In the genomic region with DNA sequence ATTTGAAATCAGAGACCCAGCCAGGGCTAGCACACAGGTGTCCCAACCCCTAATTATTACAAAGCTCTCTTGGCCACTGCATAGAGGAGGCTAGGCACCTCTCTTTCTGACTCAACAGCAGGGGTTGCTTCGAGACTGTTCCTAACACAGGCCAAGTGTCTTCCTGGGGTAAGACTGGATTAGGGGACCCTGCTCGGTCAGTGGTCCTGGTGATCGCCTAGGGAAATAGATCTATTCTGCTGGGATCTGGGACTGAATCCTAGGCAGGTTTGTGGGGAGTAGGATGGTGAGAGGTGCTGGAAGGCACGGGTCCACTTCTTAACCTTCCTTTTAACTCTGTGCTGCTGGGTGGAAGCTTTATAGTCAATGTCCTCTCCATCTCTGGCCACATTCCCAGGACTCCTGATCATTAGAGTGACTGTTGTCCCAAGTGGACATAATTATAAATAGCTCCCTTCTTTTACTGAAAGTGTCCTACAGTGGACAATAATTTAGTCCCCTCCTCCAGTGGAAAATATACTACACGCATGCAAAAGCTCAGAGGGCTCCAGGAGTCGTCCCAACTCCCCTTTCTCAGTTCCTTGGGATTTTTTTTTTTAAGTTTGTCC, we compare ENCODE assay signal across 8 cellular contexts. TPM values are rescaled to one million over a fixed set of nuclear protein-coding genes. Genes with fewer than 3 reads are reported as not detected.
DNase-seq lines count a peak whose midpoint lies in the region; ATAC-seq and TF ChIP-seq lines count a peak whose summit lies in the region.
"Had no signal": no experiment of that assay in that cellular context is flagged by ENCODE, and none has a peak within 500 bp of the region (broad histone marks: within the 10 kb centered on the region; RNA-seq: fewer than 3 reads in every experiment).

No MANE protein-coding gene starts in this region.

- peak overlapping the region; percentile 92 for H3K27ac Mint-ChIP-seq in activated naive CD8-positive, alpha-beta T cell treated with anti-CD3 and anti-CD28 coated beads, Interleukin-2, amount 10 ng/mL, durations not matched to agents 7 days and 5 days
- peak overlapping the region; percentile 96 to 99 (median 98) for H3K27ac Mint-ChIP-seq in immature natural killer cell

- H3K36me3 ChIP-seq in Loucy (ENCODE audit: insufficient read depth, low read length): no peaks in the 10 kb centered on the region
- no peaks in the 10 kb centered on the region for H3K36me3 ChIP-seq in subcutaneous abdominal adipose tissue (ENCODE audit: control insufficient read depth in 5 of 5, insufficient read depth in 5 of 5, low read length in 5 of 5)

- POLR2A ChIA-PET in activated naive CD8-positive, alpha-beta T cell treated with anti-CD3 and anti-CD28 coated beads, Interleukin-2, amount 10 ng/mL, durations not matched to agents 7 days and 5 days (lab: Charles Lee): interaction anchor here (0.6 to 3.0 kb wide), 10 partner anchors 12 to 885 kb away, joined by 3 to 30 read pairs (median 4); no protein-coding TSS in a partner anchor

- H3K79me2 ChIP-seq in Loucy (ENCODE audit: insufficient read depth, low read length): peaks cover 34% of the 10 kb centered on the region

- H3K27me3 ChIP-seq in Loucy (ENCODE audit: insufficient read depth, low read length, poor library complexity, severe bottlenecking) (no peaks in the 10 kb centered on the region), subcutaneous abdominal adipose tissue (ENCODE audit: control insufficient read depth in 5 of 5, insufficient read depth in 4 of 5, low read length in 5 of 5) (no peaks in the 10 kb centered on the region)

- H4K20me1 ChIP-seq in Loucy (ENCODE audit: insufficient read depth, low read length, poor library complexity, severe bottlenecking): peaks cover 12% of the 10 kb centered on the region

- H3K27ac ChIP-seq in subcutaneous abdominal adipose tissue (ENCODE audit: low read depth, low read length): peak overlapping the region; percentile 93

- H3F3A ChIP-seq in Loucy (ENCODE audit: low read depth): no peaks in the 10 kb centered on the region

- peaks cover 8% of the 10 kb centered on the region for H3K36me3 Mint-ChIP-seq in activated naive CD8-positive, alpha-beta T cell treated with anti-CD3 and anti-CD28 coated beads, Interleukin-2, amount 10 ng/mL, durations not matched to agents 7 days and 5 days
- no peaks in the 10 kb centered on the region for H3K36me3 Mint-ChIP-seq in immature natural killer cell

- no peak for ATAC-seq in activated naive CD8-positive, alpha-beta T cell treated with anti-CD3 and anti-CD28 coated beads, Interleukin-2, amount 10 ng/mL, durations not matched to agents 7 days and 5 days (ENCODE audit: low read depth)
- no peak for ATAC-seq in GM21390 (IDR thresholded peaks at IDR 0.05; ENCODE audit: unreplicated experiment)

- no peaks in the 10 kb centered on the region for H3K9me2 ChIP-seq in Loucy (replicated peaks; ENCODE audit: low read depth, low read length)

- peaks cover 6% of the 10 kb centered on the region for H3K27me3 Mint-ChIP-seq in activated naive CD8-positive, alpha-beta T cell treated with anti-CD3 and anti-CD28 coated beads, Interleukin-2, amount 10 ng/mL, durations not matched to agents 7 days and 5 days
- H3K27me3 Mint-ChIP-seq in immature natural killer cell (ENCODE audit: low read depth in 3 of 3): peaks cover 13 to 27% (median 14%) of the 10 kb centered on the region in 3 donors

- peaks cover 36% of the 10 kb centered on the region for H3K4me1 Mint-ChIP-seq in activated naive CD8-positive, alpha-beta T cell treated with anti-CD3 and anti-CD28 coated beads, Interleukin-2, amount 10 ng/mL, durations not matched to agents 7 days and 5 days
- peaks cover 60 to 67% of the 10 kb centered on the region in 2 donors for H3K4me1 Mint-ChIP-seq in immature natural killer cell

- H2AFZ ChIP-seq in Loucy (ENCODE audit: low read length): no peak overlapping the region

- H3K4me1 ChIP-seq in Loucy (ENCODE audit: insufficient read depth, low read length, poor library complexity, severe bottlenecking) (peaks cover 37% of the 10 kb centered on the region), subcutaneous abdominal adipose tissue (ENCODE audit: control insufficient read depth in 5 of 5, insufficient read depth in 5 of 5, low read length in 5 of 5) (peaks cover 2 to 64% (median 45%) of the 10 kb centered on the region in 5 donors)

- peak overlapping the region; percentile 76 for H3K4me3 ChIP-seq in Loucy (ENCODE audit: low read length, poor library complexity, severe bottlenecking)
- H3K4me3 ChIP-seq in subcutaneous abdominal adipose tissue (ENCODE audit: low read depth in 1 of 5, low read length in 5 of 5): peak overlapping the region in 3 of 5 donors; percentile 71 to 85 (median 72)

- H3K4me2 ChIP-seq in Loucy (ENCODE audit: low read depth, low read length, poor library complexity, severe bottlenecking): peak overlapping the region; percentile 82

- TF ChIP-seq CTCF in Loucy (conservative IDR thresholded peaks at IDR 0.05; ENCODE audit: low read length): no peak

- peaks cover 1% of the 10 kb centered on the region for H3K9me3 Mint-ChIP-seq in activated naive CD8-positive, alpha-beta T cell treated with anti-CD3 and anti-CD28 coated beads, Interleukin-2, amount 10 ng/mL, durations not matched to agents 7 days and 5 days
- H3K9me3 Mint-ChIP-seq in immature natural killer cell: no peaks in the 10 kb centered on the region

- no peak for DNase-seq in activated naive CD8-positive, alpha-beta T cell treated with anti-CD3 and anti-CD28 coated beads, Interleukin-2, amount 10 ng/mL, durations not matched to agents 7 days and 5 days
- no peak for DNase-seq in immature natural killer cell
- DNase-seq in HPDE6-E6E7 (ENCODE audit: extremely low spot score): no peak
- DNase-seq in NCI-H2196 (lab: John Stamatoyannopoulos, UW; ENCODE audit: unreplicated experiment): no peak
- DNase-seq: GOT3 had no signal

- peak overlapping the region; percentile 85 for H3K9ac ChIP-seq in Loucy (ENCODE audit: low read depth, low read length, poor library complexity, severe bottlenecking)
- peak overlapping the region in 2 of 5 donors; percentile 30 to 49 for H3K9ac ChIP-seq in subcutaneous abdominal adipose tissue (ENCODE audit: low read length in 5 of 5)

- H3K4me3 Mint-ChIP-seq in activated naive CD8-positive, alpha-beta T cell treated with anti-CD3 and anti-CD28 coated beads, Interleukin-2, amount 10 ng/mL, durations not matched to agents 7 days and 5 days: peak overlapping the region; percentile 90
- peak overlapping the region; percentile 95 to 100 (median 98) for H3K4me3 Mint-ChIP-seq in immature natural killer cell

- H3K9me3 ChIP-seq in Loucy (ENCODE audit: insufficient read depth, low read depth, low read length): no peaks in the 10 kb centered on the region
- H3K9me3 ChIP-seq in subcutaneous abdominal adipose tissue (ENCODE audit: control insufficient read depth in 5 of 5, low read length in 5 of 5): no peaks in the 10 kb centered on the region

RNA-seq across cellular contexts. Expression of a gene that starts 1.4 kb away (rescaled TPM):
- total RNA-seq in activated naive CD8-positive, alpha-beta T cell treated with anti-CD3 and anti-CD28 coated beads, Interleukin-2, amount 10 ng/mL, durations not matched to agents 7 days and 5 days: 10 to 100 TPM; 48.7 to 54.0 TPM
- polyA plus RNA-seq in immature natural killer cell: 10 to 100 TPM; 40.7 to 82.6 (median 44.5) TPM
